In genomic region chr15:94066811-94067210, GRCh38 we compare ENCODE assay signal across 28 cellular contexts.
DNase-seq lines count a peak whose midpoint lies in the region; TF ChIP-seq lines count a peak whose summit lies in the region.
"Had no signal": no experiment of that assay in that cellular context is flagged by ENCODE, and none has a peak within 500 bp of the region (broad histone marks: within the 10 kb centered on the region; RNA-seq: fewer than 3 reads in every experiment).

No MANE protein-coding gene starts in this region.

- TF ChIP-seq CTCF in HEK293 (tag by site-specific recombination; IDR thresholded peaks at IDR 0.05), result no peak

- peaks cover 8% of the 10 kb centered on the region for H3K4me1 ChIP-seq in HEK293 (ENCODE audit: control insufficient read depth, insufficient read depth, low read length)
- H3K4me1 ChIP-seq: A549, BE2C, Caco-2 had no signal

- POLR2A ChIA-PET in HEK293 (lab: Yijun Ruan, JAX), result no interaction called here

- DNase-seq in DMS53 (lab: John Stamatoyannopoulos, UW), result peak; percentile 1
- no peak for DNase-seq in DMS53 treated with DMSO at 0.1 percent for 48 hours (lab: John Stamatoyannopoulos, UW; ENCODE audit: unreplicated experiment)
- no peak for DNase-seq in caudate nucleus (lab: John Stamatoyannopoulos, UW)
- DNase-seq: 8988T; ACHN; AML-193; BE2C; C1 segment of cervical spinal cord; Caco-2; Calu3; CD4-positive, alpha-beta memory T cell; CD4-positive, alpha-beta T cell; CD4-positive, CD25-positive, alpha-beta regulatory T cell; CD8-positive, alpha-beta memory T cell; CD8-positive, alpha-beta T cell; COR-L47; DMS 273 treated with DMSO at 0.1 percent for 48 hours; DMS153; DMS79; DMS79 treated with DMSO at 0.1 percent for 48 hours; DND-41; EL had no signal

- no peak overlapping the region for H3K4me3 ChIP-seq in HEK293 (ENCODE audit: low read depth, low read length)
- H3K4me3 ChIP-seq: A549; BLaER1; BLaER1 treated with 17β-estradiol and CSF1 and Interleukin-3, amounts not matched to agents 10 nM and 100 nM had no signal

- peaks cover 2% of the 10 kb centered on the region for H3K9me3 ChIP-seq in HEK293 (ENCODE audit: control insufficient read depth, insufficient read depth, low read depth, low read length)

- CTCF ChIA-PET in HEK293 (lab: Yijun Ruan, JAX), result interaction anchor here (0.5 to 1.0 kb wide), 2 partner anchors 53 to 359 kb away, joined by 3 read pairs; no protein-coding TSS in a partner anchor

- H3K36me3 ChIP-seq in HEK293 (ENCODE audit: control insufficient read depth in 2 of 2, insufficient read depth in 1 of 2, low read length in 2 of 2), result no peaks in the 10 kb centered on the region
- H3K36me3 ChIP-seq: BE2C; BLaER1; BLaER1 treated with 17β-estradiol and CSF1 and Interleukin-3, amounts not matched to agents 10 nM and 100 nM had no signal

- H3K27ac ChIP-seq in HEK293 (ENCODE audit: extremely low read depth, low read depth, low read length) (no peak overlapping the region), caudate nucleus (ENCODE audit: low read depth, low read length) (no peak overlapping the region)
- H3K27ac ChIP-seq: 22Rv1; A549; BLaER1; BLaER1 treated with 17β-estradiol and CSF1 and Interleukin-3, amounts not matched to agents 10 nM and 100 nM; C4-2B had no signal

TF ChIP-seq in HEK293, 187 proteins besides CTCF, POLR2A, EP300 and RAD21:
- TF ChIP-seq OVOL3 (tag by site-specific recombination; IDR thresholded peaks at IDR 0.05), result no peak
- no peak for TF ChIP-seq GLI4 (tag by site-specific recombination; IDR thresholded peaks at IDR 0.05)
- TF ChIP-seq ZNF302 (tag by site-specific recombination; IDR thresholded peaks at IDR 0.05; ENCODE audit: low read depth), result no peak
- no peak for TF ChIP-seq BCL6B (tag by site-specific recombination; IDR thresholded peaks at IDR 0.05)
- TF ChIP-seq ZNF239 (tag by site-specific recombination; IDR thresholded peaks at IDR 0.05), result no peak
- TF ChIP-seq ZBTB8A (tag by site-specific recombination; IDR thresholded peaks at IDR 0.05), result no peak
- TF ChIP-seq PRDM1 (tag by site-specific recombination; IDR thresholded peaks at IDR 0.05), result no peak
- TF ChIP-seq, protein P1, sequence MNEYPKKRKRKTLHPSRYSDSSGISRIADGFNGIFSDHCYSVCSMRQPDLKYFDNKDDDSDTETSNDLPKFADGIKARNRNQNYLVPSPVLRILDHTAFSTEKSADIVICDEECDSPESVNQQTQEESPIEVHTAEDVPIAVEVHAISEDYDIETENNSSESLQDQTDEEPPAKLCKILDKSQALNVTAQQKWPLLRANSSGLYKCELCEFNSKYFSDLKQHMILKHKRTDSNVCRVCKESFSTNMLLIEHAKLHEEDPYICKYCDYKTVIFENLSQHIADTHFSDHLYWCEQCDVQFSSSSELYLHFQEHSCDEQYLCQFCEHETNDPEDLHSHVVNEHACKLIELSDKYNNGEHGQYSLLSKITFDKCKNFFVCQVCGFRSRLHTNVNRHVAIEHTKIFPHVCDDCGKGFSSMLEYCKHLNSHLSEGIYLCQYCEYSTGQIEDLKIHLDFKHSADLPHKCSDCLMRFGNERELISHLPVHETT (tag by site-specific recombination; IDR thresholded peaks at IDR 0.05), result no peak
- peak; percentile 71; the same call in 1 of the 2 replicates for TF ChIP-seq TRIM28 (IDR thresholded peaks at IDR 0.05; ENCODE audit: borderline replicate concordance, low read length)
- TF ChIP-seq SETDB1 (IDR thresholded peaks at IDR 0.05; ENCODE audit: insufficient read length, low read length), result peak; percentile 57
- no peak for TF ChIP-seq ZNF843 (tag by site-specific recombination; IDR thresholded peaks at IDR 0.05)
- no peak for TF ChIP-seq ZNF747 (tag by site-specific recombination; IDR thresholded peaks at IDR 0.05)
- TF ChIP-seq ZSCAN23 (tag by site-specific recombination; IDR thresholded peaks at IDR 0.05), result no peak
